23 cellular contexts compared by ENCODE assay signal in genomic region chr10:68419376-68419775, GRCh38. TPM values are rescaled to one million over a fixed set of nuclear protein-coding genes. Genes with fewer than 3 reads are reported as not detected.
DNase-seq lines count a peak whose midpoint lies in the region; ATAC-seq, FAIRE-seq and TF ChIP-seq lines count a peak whose summit lies in the region.
"Had no signal": no experiment of that assay in that cellular context is flagged by ENCODE, and none has a peak within 500 bp of the region (broad histone marks: within the 10 kb centered on the region; RNA-seq: fewer than 3 reads in every experiment).

No MANE protein-coding gene starts in this region.

- TF ChIP-seq EP300 in A549 (IDR thresholded peaks at IDR 0.05) = no peak
- no peak for TF ChIP-seq EP300 in K562 (IDR thresholded peaks at IDR 0.05; ENCODE audit: low read length)

- H3K4ac ChIP-seq in IMR-90 (ENCODE audit: low read depth, low read length) = no peak overlapping the region

- no peaks in the 10 kb centered on the region for H3K79me1 ChIP-seq in IMR-90 (ENCODE audit: low read depth in 1 of 2, low read length in 2 of 2)

- FAIRE-seq in A204.1 (lab: Jason Lieb, UNC) (peak; percentile 11), A549 (lab: Jason Lieb, UNC) (peak; percentile 7), K562 (lab: Jason Lieb, UNC) (no peak)
- FAIRE-seq: D721Med, GM12878, GM12892, GM18507 had no signal

- H4K8ac ChIP-seq in IMR-90 (ENCODE audit: low read depth in 2 of 2, low read length in 2 of 2) = no peak overlapping the region

- H4K20me1 ChIP-seq in IMR-90 (ENCODE audit: insufficient read depth, low read length) = no peaks in the 10 kb centered on the region
- no peaks in the 10 kb centered on the region for H4K20me1 ChIP-seq in K562 (replicated peaks; ENCODE audit: control insufficient read depth, insufficient read depth, low read length)
- H4K20me1 ChIP-seq: BLaER1 had no signal

- no peak overlapping the region for H2AK9ac ChIP-seq in IMR-90 (replicated peaks; ENCODE audit: low read depth, low read length, poor library complexity)

- WGBS in A549 (ENCODE audit: missing lambda C conversion rate) = 92% methylated on average over 3 of the region's 3 CpGs
- no CpG with 5 or more reads among the region's 3 CpGs for WGBS in IMR-90 (ENCODE audit: extremely low coverage in 2 of 2, insufficient read length in 1 of 2), 2 experiments
- 94% methylated on average over 3 of the region's 3 CpGs for WGBS in K562 (ENCODE audit: insufficient coverage, low coverage, missing lambda C conversion rate)

- TF ChIP-seq RAD21 in A549 (conservative IDR thresholded peaks at IDR 0.05 in 1 of 2, IDR thresholded peaks at IDR 0.05 in 1 of 2) = no peak
- TF ChIP-seq RAD21 in IMR-90 (IDR thresholded peaks at IDR 0.05; ENCODE audit: low read length) = no peak
- TF ChIP-seq RAD21 in K562 (CRISPR knock-in tag; conservative IDR thresholded peaks at IDR 0.05 in 1 of 2, IDR thresholded peaks at IDR 0.05 in 1 of 2) = no peak

- H3K23ac ChIP-seq in IMR-90 (ENCODE audit: low read depth, low read length) = no peak overlapping the region

- no peak overlapping the region for H2AK5ac ChIP-seq in IMR-90 (ENCODE audit: low read depth, low read length)

- no peak overlapping the region for H3K4me2 ChIP-seq in A549
- no peak overlapping the region for H3K4me2 ChIP-seq in IMR-90 (ENCODE audit: low read depth, low read length)
- H3K4me2 ChIP-seq in K562 (ENCODE audit: insufficient read depth, low read length) = no peak overlapping the region
- H3K4me2 ChIP-seq: BLaER1 had no signal

- H3K9me3 ChIP-seq in A549 (no peaks in the 10 kb centered on the region), IMR-90 (ENCODE audit: control insufficient read depth, insufficient read depth, low read length) (no peaks in the 10 kb centered on the region), K562 (replicated peaks; ENCODE audit: control insufficient read depth, insufficient read depth, low read depth, low read length) (no peaks in the 10 kb centered on the region)
- H3K9me3 ChIP-seq: BE2C, BLaER1 had no signal

- H3K9me1 ChIP-seq in IMR-90 (ENCODE audit: insufficient read depth, low read length) (0 out of 2 replicates have a peak, but pooled peaks cover under 1% of the 10 kb centered on the region), K562 (ENCODE audit: control insufficient read depth, insufficient read depth, low read length) (no peaks in the 10 kb centered on the region)

- no peak overlapping the region for H4K91ac ChIP-seq in IMR-90 (ENCODE audit: insufficient read depth, low read depth, low read length)

- in situ Hi-C loops in IMR-90 (cut with MboI; ENCODE audit: low sequenced_read_pairs) = no loop called here
- in situ Hi-C loops in K562 (cut with MboI) = no loop called here

- POLR2A ChIA-PET in A549 (lab: Yijun Ruan, JAX) = no interaction called here
- POLR2A ChIA-PET in IMR-90 (lab: Charles Lee; ENCODE audit: unreplicated experiment) = no interaction called here
- POLR2A ChIA-PET in K562 (lab: Yijun Ruan, JAX) = interaction anchor here (1.2 kb wide), 1 partner anchor 11 kb away, joined by 3 read pairs; no protein-coding TSS in a partner anchor

- H3K9ac ChIP-seq in IMR-90 (ENCODE audit: low read depth, low read length) = no peak overlapping the region
- no peak overlapping the region for H3K9ac ChIP-seq in K562 (ENCODE audit: insufficient read depth in 1 of 2, low read depth in 2 of 2, low read length in 2 of 2)
- H3K9ac ChIP-seq: BLaER1 had no signal

- H2BK5ac ChIP-seq in IMR-90 (ENCODE audit: low read depth, low read length, poor library complexity, severe bottlenecking) = no peak overlapping the region

- TF ChIP-seq POLR2A in A549 (IDR thresholded peaks at IDR 0.05; ENCODE audit: low read length) = no peak
- TF ChIP-seq POLR2A in IMR-90 (IDR thresholded peaks at IDR 0.05; ENCODE audit: low read depth, low read length) = no peak
- TF ChIP-seq POLR2A in K562 (conservative IDR thresholded peaks at IDR 0.05) = no peak

- CTCF ChIA-PET in A549 (lab: Yijun Ruan, JAX) = interaction anchor here (1.0 kb wide), 1 partner anchor 12 kb away, joined by 4 read pairs; the partner anchor contains the start of gene RUFY2
- CTCF ChIA-PET in IMR-90 (lab: Yijun Ruan, JAX) = no interaction called here
- CTCF ChIA-PET in K562 (lab: Yijun Ruan, JAX; ENCODE audit: low intra/inter-chr PET ratio) = no interaction called here

- H3K18ac ChIP-seq in IMR-90 (ENCODE audit: low read depth, low read length) = no peak overlapping the region

- ATAC-seq in A549 = no peak
- no peak for ATAC-seq in IMR-90 (ENCODE audit: low read depth)
- no peak for ATAC-seq in K562
- ATAC-seq in HG03175 (IDR thresholded peaks at IDR 0.05; ENCODE audit: unreplicated experiment) = no peak
- ATAC-seq in foreskin keratinocyte = no peak
- ATAC-seq: GM12878 had no signal

- no peak overlapping the region for H2AFZ ChIP-seq in IMR-90 (replicated peaks; ENCODE audit: low read length, poor library complexity)
- H2AFZ ChIP-seq in K562 (ENCODE audit: low read depth, low read length) = no peak overlapping the region

- no peak overlapping the region for H2BK120ac ChIP-seq in IMR-90 (ENCODE audit: low read depth, low read length)

- no peak overlapping the region for H4K5ac ChIP-seq in IMR-90 (ENCODE audit: low read depth, low read length)

- H3K4me3 ChIP-seq in A549 (no peak overlapping the region), IMR-90 (ENCODE audit: insufficient read depth, low read depth, low read length) (no peak overlapping the region), K562 (no peak overlapping the region)
- H3K4me3 ChIP-seq: BLaER1, GM12878 had no signal

- dilution Hi-C loops in IMR-90 (cut with HindIII; ENCODE audit: low sequenced_read_pairs, unreplicated experiment) = no loop called here

- no peaks in the 10 kb centered on the region for H3K27me3 ChIP-seq in IMR-90 (ENCODE audit: control insufficient read depth, insufficient read depth, low read length)
- H3K27me3 ChIP-seq in K562 (ENCODE audit: control insufficient read depth in 2 of 2, insufficient read depth in 2 of 2, low read length in 2 of 2) = no peaks in the 10 kb centered on the region
- H3K27me3 ChIP-seq in foreskin keratinocyte = no peaks in the 10 kb centered on the region
- H3K27me3 ChIP-seq: BE2C, BLaER1 had no signal

- no peaks in the 10 kb centered on the region for H3K79me2 ChIP-seq in K562 (ENCODE audit: control insufficient read depth, insufficient read depth, low read length)

- intact Hi-C loops in IMR-90 (cut with micrococcal nuclease) (no loop called here), K562 (cut with micrococcal nuclease) (no loop called here)

- H2BK20ac ChIP-seq in IMR-90 (ENCODE audit: low read depth, low read length) = no peak overlapping the region

- TF ChIP-seq CTCF in A549 (IDR thresholded peaks at IDR 0.05) (no peak), IMR-90 (conservative IDR thresholded peaks at IDR 0.05; ENCODE audit: low read depth, low read length) (no peak), K562 (IDR thresholded peaks at IDR 0.05 in 2 of 3, conservative IDR thresholded peaks at IDR 0.05 in 1 of 3; ENCODE audit: insufficient read depth in 2 of 3, low read depth in 1 of 3, low read length in 3 of 3) (no peak), foreskin keratinocyte (conservative IDR thresholded peaks at IDR 0.05) (no peak)

- H3K36me3 ChIP-seq in IMR-90 (ENCODE audit: control insufficient read depth, insufficient read depth, low read length) = peaks cover 4% of the 10 kb centered on the region; the same call in 1 of the 2 replicates
- H3K36me3 ChIP-seq in K562 (ENCODE audit: control insufficient read depth, insufficient read depth, low read length) = peaks cover 93% of the 10 kb centered on the region

- H3K4me1 ChIP-seq in A549 (no peaks in the 10 kb centered on the region), IMR-90 (ENCODE audit: control insufficient read depth, insufficient read depth, low read length) (no peaks in the 10 kb centered on the region), K562 (replicated peaks in 1 of 2; ENCODE audit: control insufficient read depth in 2 of 2, insufficient read depth in 2 of 2, low read length in 2 of 2) (no peaks in the 10 kb centered on the region), foreskin keratinocyte (no peaks in the 10 kb centered on the region)
- H3K4me1 ChIP-seq: BE2C had no signal

- H3K14ac ChIP-seq in IMR-90 (replicated peaks; ENCODE audit: low read depth, low read length) = no peak overlapping the region

- no peak for DNase-seq in A549 (ENCODE audit: low read depth in 1 of 2, low spot score in 1 of 2)
- DNase-seq in IMR-90 = no peak
- DNase-seq in K562 (ENCODE audit: extremely low read depth in 1 of 4, low spot score in 3 of 4) = no peak
- DNase-seq in GOT3 (lab: John Stamatoyannopoulos, UW) = no peak
- DNase-seq in foreskin keratinocyte = no peak
- DNase-seq: 8988T; ACHN; BE2C; C1 segment of cervical spinal cord; Calu3; CD4-positive, alpha-beta memory T cell; CD4-positive, CD25-positive, alpha-beta regulatory T cell; CD8-positive, alpha-beta memory T cell; COR-L47; DMS79 treated with DMSO at 0.1 percent for 48 hours; GDM1 had no signal

- no peak overlapping the region for H2BK15ac ChIP-seq in IMR-90 (ENCODE audit: low read depth, low read length)

- BruUV-seq in IMR-90 (replicated peaks; lab: Mats Ljungman, UMichigan) (no TSS peak), K562 (replicated peaks; lab: Mats Ljungman, UMichigan) (no TSS peak)

- H3K27ac ChIP-seq in A549 (no peak overlapping the region), IMR-90 (ENCODE audit: insufficient read depth, low read length) (no peak overlapping the region), K562 (ENCODE audit: extremely low read depth, low read depth, low read length) (no peak overlapping the region), foreskin keratinocyte (no peak overlapping the region)
- H3K27ac ChIP-seq: BLaER1 had no signal

- H3K56ac ChIP-seq in IMR-90 (ENCODE audit: extremely low read depth, insufficient read depth, low read length) = no peak overlapping the region

RNA-seq across cellular contexts. Expression of gene RUFY2, which starts 12.3 kb away (rescaled TPM):
- polyA plus RNA-seq in A549 (2011; rRNA removed) (14.6 and 20.3 TPM in 2 replicates), A549 (2017; fragmentation: RNase III; extraction: RNeasy Plus Mini Kit Qiagen cat#74134 plus additional on column Dnase treatment) (7.9 to 8.9 TPM (median 8.6 TPM) in 3 replicates), IMR-90 (2012; rRNA removed) (5.0 and 6.7 TPM in 2 replicates), K562 (2011; rRNA removed) (12.9 and 13.7 TPM in 2 replicates), K562 (2014; fragmentation: Illumina TruSeq; extraction: Trizol) (10.4 and 12.4 TPM in 2 replicates), K562 (2014; fragmentation: Nextera tagmentation; extraction: Ambion mirVana) (1 to 10 TPM; 3.7 to 4.5 TPM), K562 (2014; rRNA removed) (11.2 and 14.0 TPM in 2 replicates), foreskin keratinocyte (4.1 and 4.3 TPM in 2 replicates)
- 2.9 and 3.0 TPM in 2 replicates for polyA plus RNA-seq in A549 (2012; cell fraction: cytosol; rRNA removed)
- 3.4 and 5.0 TPM in 2 replicates for polyA plus RNA-seq in A549 (2012; cell fraction: nucleus; rRNA removed)
- polyA minus RNA-seq in A549 (2011; rRNA and poly(A)+ RNA removed) = 7.0 and 8.4 TPM in 2 replicates
- total RNA-seq in IMR-90 (2012; rRNA removed) (6.8 and 16.4 TPM in 2 replicates), K562 (2014; rRNA removed) (9.7 and 15.6 TPM in 2 replicates), K562 (2014; rRNA removed; fragmentation: Illumina TruSeq; extraction: Trizol) (20.1 and 21.4 TPM in 2 replicates), K562 (2015; rRNA removed; fragmentation: Illumina TruSeq; extraction: Trizol) (18.8 and 19.3 TPM in 2 replicates), K562 (2021) (12.6 and 12.8 TPM in 2 replicates), foreskin keratinocyte (11.5 and 13.0 TPM in 2 replicates)
- polyA plus RNA-seq in IMR-90 (2012; cell fraction: cytosol; rRNA removed) = 1.5 and 1.6 TPM in 2 replicates
- polyA plus RNA-seq in IMR-90 (2012; cell fraction: nucleus; rRNA removed; ENCODE audit: low replicate concordance) = 2.7 and 13.1 TPM in 2 replicates
- total RNA-seq in K562 (2011; cell fraction: chromatin; rRNA removed; ENCODE audit: low replicate concordance) = 59.1 and 171 TPM in 2 replicates
- total RNA-seq in K562 (2011; cell fraction: nucleolus; rRNA removed) = 30.0 and 35.0 TPM in 2 replicates
- total RNA-seq in K562 (2011; cell fraction: nucleoplasm; rRNA removed) = 64.8 and 100 TPM in 2 replicates
- 1.8 and 4.6 TPM in 2 replicates for polyA plus RNA-seq in K562 (2011; cell fraction: cytosol; rRNA removed)
- polyA plus RNA-seq in K562 (2011; cell fraction: nucleus; rRNA removed) = 17.8 and 21.6 TPM in 2 replicates
- 6.3 and 9.6 TPM in 2 replicates for polyA plus RNA-seq in K562 (2012)
- 27.9 and 29.2 TPM in 2 replicates for polyA minus RNA-seq in K562 (2011; rRNA and poly(A)+ RNA removed)
- polyA minus RNA-seq in K562 (2011; cell fraction: cytosol; rRNA and poly(A)+ RNA removed) = 4.1 and 9.7 TPM in 2 replicates
- polyA minus RNA-seq in K562 (2011; cell fraction: nucleus; rRNA and poly(A)+ RNA removed) = 30.6 and 44.4 TPM in 2 replicates

RNA-seq across cellular contexts. Expression of gene DNA2, which starts 52.4 kb away (rescaled TPM):
- polyA plus RNA-seq in A549 (2011; rRNA removed) (15.6 and 20.1 TPM in 2 replicates), A549 (2017; fragmentation: RNase III; extraction: RNeasy Plus Mini Kit Qiagen cat#74134 plus additional on column Dnase treatment) (13.4 to 16.5 TPM (median 14.5 TPM) in 3 replicates), IMR-90 (2012; rRNA removed) (3.3 and 3.9 TPM in 2 replicates), K562 (2011; rRNA removed) (31.8 and 43.5 TPM in 2 replicates), K562 (2014; fragmentation: Illumina TruSeq; extraction: Trizol) (38.3 and 40.8 TPM in 2 replicates), K562 (2014; fragmentation: Nextera tagmentation; extraction: Ambion mirVana) (10 to 100 TPM; 24.7 to 32.7 TPM), K562 (2014; rRNA removed) (31.4 and 35.1 TPM in 2 replicates), foreskin keratinocyte (2.2 and 4.0 TPM in 2 replicates)
- 6.2 and 7.2 TPM in 2 replicates for polyA plus RNA-seq in A549 (2012; cell fraction: cytosol; rRNA removed)
- 6.8 and 11.1 TPM in 2 replicates for polyA plus RNA-seq in A549 (2012; cell fraction: nucleus; rRNA removed)
- polyA minus RNA-seq in A549 (2011; rRNA and poly(A)+ RNA removed) = 4.9 and 5.3 TPM in 2 replicates
- total RNA-seq in IMR-90 (2012; rRNA removed) (5.6 and 10.0 TPM in 2 replicates), K562 (2014; rRNA removed) (24.6 and 35.1 TPM in 2 replicates), K562 (2014; rRNA removed; fragmentation: Illumina TruSeq; extraction: Trizol) (51.4 and 59.2 TPM in 2 replicates), K562 (2015; rRNA removed; fragmentation: Illumina TruSeq; extraction: Trizol) (47.4 and 50.5 TPM in 2 replicates), K562 (2021) (45.8 and 47.7 TPM in 2 replicates), foreskin keratinocyte (10.6 and 14.7 TPM in 2 replicates)
- 0.34 and 0.41 TPM in 2 replicates for polyA plus RNA-seq in IMR-90 (2012; cell fraction: cytosol; rRNA removed)
- polyA plus RNA-seq in IMR-90 (2012; cell fraction: nucleus; rRNA removed; ENCODE audit: low replicate concordance) = 0.61 and 4.2 TPM in 2 replicates
- total RNA-seq in K562 (2011; cell fraction: chromatin; rRNA removed; ENCODE audit: low replicate concordance) = 50.5 and 236 TPM in 2 replicates
- total RNA-seq in K562 (2011; cell fraction: nucleolus; rRNA removed) = 26.7 and 32.4 TPM in 2 replicates
- total RNA-seq in K562 (2011; cell fraction: nucleoplasm; rRNA removed) = 64.3 and 73.3 TPM in 2 replicates
- polyA plus RNA-seq in K562 (2011; cell fraction: cytosol; rRNA removed) = 4.9 and 16.6 TPM in 2 replicates
- 22.2 and 33.6 TPM in 2 replicates for polyA plus RNA-seq in K562 (2011; cell fraction: nucleus; rRNA removed)
- 20.1 and 20.6 TPM in 2 replicates for polyA plus RNA-seq in K562 (2012)
- polyA minus RNA-seq in K562 (2011; rRNA and poly(A)+ RNA removed) = 57.9 and 74.1 TPM in 2 replicates
- 21.9 and 24.0 TPM in 2 replicates for polyA minus RNA-seq in K562 (2011; cell fraction: cytosol; rRNA and poly(A)+ RNA removed)
- polyA minus RNA-seq in K562 (2011; cell fraction: nucleus; rRNA and poly(A)+ RNA removed) = 18.6 and 35.5 TPM in 2 replicates
